Comparison of ENCODE assay signal across 6 cellular contexts in the genomic region with DNA sequence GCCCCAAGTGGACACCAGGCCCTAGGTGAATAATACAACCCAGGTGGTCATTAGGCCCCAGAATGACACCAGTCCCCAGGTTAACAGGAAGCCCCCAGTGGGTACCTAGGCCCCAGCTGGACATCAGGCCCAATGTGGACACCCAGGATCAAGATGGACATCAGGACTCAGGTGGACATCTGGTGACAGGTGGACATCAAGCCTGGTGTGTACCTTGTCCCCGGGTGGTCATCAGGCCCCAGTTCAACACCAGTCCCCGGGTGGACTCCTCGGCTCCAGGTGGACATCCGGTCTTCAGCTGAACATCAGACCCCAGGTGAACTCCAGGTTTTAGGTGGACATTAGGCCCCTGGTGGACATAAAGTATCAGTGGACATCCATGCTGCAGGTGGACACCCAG.
DNase-seq lines count a peak whose midpoint lies in the region; ATAC-seq, FAIRE-seq and TF ChIP-seq lines count a peak whose summit lies in the region.
"Not testable (repeated sequence)": the region's sequence is repeated elsewhere in the genome, so short reads cannot be mapped to it uniquely, and the experiment has no call there.

No MANE protein-coding gene starts in this region.

- not testable (repeated sequence) for H3K4me3 ChIP-seq in Karpas-422 (ENCODE audit: low read length); esophagus muscularis mucosa; kidney (ENCODE audit: low read length in 2 of 2); spleen; stomach

- not testable (repeated sequence) for FAIRE-seq in kidney (lab: Jason Lieb, UNC)

- H3K9me2 ChIP-seq in Karpas-422 (replicated peaks; ENCODE audit: insufficient read depth, low read length), result not testable (repeated sequence)

- H3K4me1 ChIP-seq in Karpas-422 (ENCODE audit: low read length); esophagus muscularis mucosa; kidney (ENCODE audit: control insufficient read depth in 1 of 2, insufficient read depth in 1 of 2, low read depth in 1 of 2, low read length in 2 of 2); spleen; stomach: not testable (repeated sequence)

- H3K79me2 ChIP-seq in Karpas-422 (ENCODE audit: low read length), result not testable (repeated sequence)

- not testable (repeated sequence) for H2AFZ ChIP-seq in Karpas-422 (ENCODE audit: low read length)

- H3K36me3 ChIP-seq in Karpas-422 (ENCODE audit: insufficient read depth, low read length); esophagus muscularis mucosa; kidney (ENCODE audit: control insufficient read depth in 1 of 2, insufficient read depth in 2 of 2, low read length in 2 of 2); spleen; stomach: not testable (repeated sequence)

- not testable (repeated sequence) for H3K4me2 ChIP-seq in Karpas-422 (ENCODE audit: low read depth, low read length, poor library complexity, severe bottlenecking)

- not testable (repeated sequence) for H3K27me3 ChIP-seq in Karpas-422 (ENCODE audit: low read length); esophagus muscularis mucosa; spleen (replicated peaks in 1 of 7); stomach

- not testable (repeated sequence) for ATAC-seq in Right ventricle myocardium inferior

- H4K20me1 ChIP-seq in Karpas-422 (ENCODE audit: insufficient read depth, low read depth, low read length), result not testable (repeated sequence)

- H3K9ac ChIP-seq in Karpas-422 (ENCODE audit: low read length); kidney (ENCODE audit: low read length in 2 of 2): not testable (repeated sequence)

- intact Hi-C loops in esophagus muscularis mucosa (cut with DNase I); Right ventricle myocardium inferior (cut with DNase I); kidney (cut with DNase I); spleen (cut with DNase I; ENCODE audit: low total_unique reads); stomach (cut with DNase I; ENCODE audit: low total_unique reads): not testable (repeated sequence)

- peak; percentile 1 for DNase-seq in Karpas-422
- DNase-seq in esophagus muscularis mucosa (ENCODE audit: extremely low spot score), result peak; percentile 17
- peak; percentile 3 for DNase-seq in Right ventricle myocardium inferior (ENCODE audit: missing footprints)
- DNase-seq in kidney, result peak; percentile 22
- DNase-seq in spleen, result peak; percentile 63
- peak; percentile 4 for DNase-seq in stomach

- not testable (repeated sequence) for TF ChIP-seq EP300 in esophagus muscularis mucosa (IDR thresholded peaks at IDR 0.05); stomach (IDR thresholded peaks at IDR 0.05)

- not testable (repeated sequence) for H3K9me3 ChIP-seq in Karpas-422 (ENCODE audit: low read length); esophagus muscularis mucosa; kidney (ENCODE audit: control insufficient read depth in 1 of 2, low read length in 2 of 2); spleen; stomach

- WGBS in esophagus muscularis mucosa, result no CpG with 5 or more reads among the region's 4 CpGs
- 86 to 100% (median 98%) methylated on average over 3 to 4 of the region's 4 CpGs; no CpG with 5 or more reads in 2 of the 5 donors for WGBS in spleen, 5 donors
- 87 to 92% methylated on average over 3 to 4 of the region's 4 CpGs; no CpG with 5 or more reads in 3 of the 5 donors for whole genome bisulfite sequencing in stomach, 5 donors

- not testable (repeated sequence) for H3K27ac ChIP-seq in Karpas-422 (ENCODE audit: low read length); esophagus muscularis mucosa (replicated peaks in 1 of 4); kidney (ENCODE audit: low read depth in 2 of 2, low read length in 2 of 2); spleen; stomach

- not testable (repeated sequence) for TF ChIP-seq POLR2A in esophagus muscularis mucosa (IDR thresholded peaks at IDR 0.05; ENCODE audit: low read depth); spleen (IDR thresholded peaks at IDR 0.05); stomach (IDR thresholded peaks at IDR 0.05)

- TF ChIP-seq CTCF in esophagus muscularis mucosa (IDR thresholded peaks at IDR 0.05); kidney (IDR thresholded peaks at IDR 0.05; ENCODE audit: borderline replicate concordance, extremely low read depth, insufficient read depth); spleen (IDR thresholded peaks at IDR 0.05 in 8 of 11, conservative IDR thresholded peaks at IDR 0.05 in 3 of 11); stomach (IDR thresholded peaks at IDR 0.05): not testable (repeated sequence)

Comparison
In these comparisons a context has a peak if more than half of its experiments do, and no peak if none do; other contexts are left out.
1. DNase-seq: peak in every context shown above with its lines; median percentile 63 in spleen; 22 in kidney; 17 in esophagus muscularis mucosa; 4 in stomach; 3 in Right ventricle myocardium inferior; 1 in Karpas-422.